22 cellular contexts compared by ENCODE assay signal in the genomic region with DNA sequence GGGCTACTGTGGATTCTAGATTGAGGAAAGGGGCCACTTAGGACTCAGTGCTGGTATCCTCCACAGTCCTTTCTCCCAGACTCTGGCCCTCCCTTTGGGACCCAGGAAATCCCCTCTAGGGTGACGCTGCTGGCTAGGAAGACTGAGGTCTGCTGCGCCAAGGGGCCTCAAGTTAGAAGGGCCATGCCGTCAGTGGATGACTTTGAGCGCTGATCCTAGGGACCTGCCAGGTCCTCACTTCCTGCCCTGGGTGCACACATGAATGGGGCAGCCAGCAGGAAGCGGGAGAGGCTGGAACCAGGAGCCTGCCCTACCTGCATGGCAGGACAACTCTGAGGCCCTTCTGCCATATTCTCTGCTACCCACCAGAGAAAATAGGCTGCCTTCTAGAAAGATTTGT.
DNase-seq lines count a peak whose midpoint lies in the region; ATAC-seq and TF ChIP-seq lines count a peak whose summit lies in the region.
"Had no signal": no experiment of that assay in that cellular context is flagged by ENCODE, and none has a peak within 500 bp of the region (broad histone marks: within the 10 kb centered on the region; RNA-seq: fewer than 3 reads in every experiment).

No MANE protein-coding gene starts in this region.

- POLR2A ChIA-PET in OCI-LY7 (lab: Charles Lee): interaction anchor here (2.0 to 2.1 kb wide), 2 partner anchors 8 to 13 kb away, joined by 8 to 9 read pairs; no protein-coding TSS in a partner anchor
- POLR2A ChIA-PET in activated CD4-positive, alpha-beta T cell treated with anti-CD3 and anti-CD28 coated beads, Interleukin-2, amount 10 ng/mL, durations not matched to agents 7 days and 5 days (lab: Charles Lee): no interaction called here

- no peak for TF ChIP-seq CTCF in KMS-11 (conservative IDR thresholded peaks at IDR 0.05; ENCODE audit: low read depth, low read length)
- TF ChIP-seq CTCF in OCI-LY7 (conservative IDR thresholded peaks at IDR 0.05; ENCODE audit: low read length): no peak
- no peak for TF ChIP-seq CTCF in spleen (IDR thresholded peaks at IDR 0.05 in 8 of 11, conservative IDR thresholded peaks at IDR 0.05 in 3 of 11)

- no peak overlapping the region for H3K4me3 ChIP-seq in BLaER1 treated with 17β-estradiol and CSF1 and Interleukin-3, amounts not matched to agents 10 nM and 100 nM
- H3K4me3 ChIP-seq in KMS-11 (IDR thresholded peaks at IDR 0.05; ENCODE audit: insufficient read depth, low read depth, low read length): no peak overlapping the region
- peak overlapping the region; percentile 46 for H3K4me3 ChIP-seq in OCI-LY7 (ENCODE audit: low read depth, low read length, poor library complexity, severe bottlenecking)
- no peak overlapping the region for H3K4me3 ChIP-seq in spleen
- H3K4me3 ChIP-seq: GM23338, K562 had no signal

- CTCF ChIA-PET in OCI-LY7 (lab: Charles Lee; ENCODE audit: unreplicated experiment): no interaction called here
- CTCF ChIA-PET in activated CD4-positive, alpha-beta T cell treated with anti-CD3 and anti-CD28 coated beads, Interleukin-2, amount 10 ng/mL, durations not matched to agents 7 days and 5 days (lab: Charles Lee): interaction anchor here (3.7 kb wide), 1 partner anchor 11 kb away, joined by 18 read pairs; no protein-coding TSS in a partner anchor

- H3K9me2 ChIP-seq in OCI-LY7 (ENCODE audit: insufficient read depth, low read length): no peaks in the 10 kb centered on the region

- 0 out of 22 replicates have a peak overlapping the region, but pooled peaks of 1 of the 11 experiments have one; percentile 9 for H3K9ac ChIP-seq in BLaER1 treated with 17β-estradiol and CSF1 and Interleukin-3, amounts not matched to agents 10 nM and 100 nM
- no peak overlapping the region for H3K9ac ChIP-seq in KMS-11

- H3K79me2 ChIP-seq in KMS-11 (ENCODE audit: insufficient read depth, low read depth): no peaks in the 10 kb centered on the region
- no peaks in the 10 kb centered on the region for H3K79me2 ChIP-seq in OCI-LY7 (ENCODE audit: insufficient read depth, low read depth, low read length)

- intact Hi-C loops in OCI-LY7 (cut with micrococcal nuclease; ENCODE audit: unreplicated experiment) (loop anchor here (5.0 to 10.0 kb wide), 3 partner anchors 219 to 368 kb away; partner anchors contain the start of genes COPRS and UTP6), spleen (cut with DNase I; ENCODE audit: low total_unique reads) (no loop called here)

- no peaks in the 10 kb centered on the region for H3K9me3 Mint-ChIP-seq in activated naive CD8-positive, alpha-beta T cell treated with anti-CD3 and anti-CD28 coated beads, Interleukin-2, amount 50 U/mL, for 24 hours
- H3K9me3 Mint-ChIP-seq in activated CD4-positive, alpha-beta T cell treated with anti-CD3 and anti-CD28 coated beads, Interleukin-2, amount 10 ng/mL, durations not matched to agents 7 days and 5 days: no peaks in the 10 kb centered on the region
- H3K9me3 Mint-ChIP-seq: CD8-positive, alpha-beta T cell; GM23338 had no signal

- peaks cover 0 to 54% (median 12%) of the 10 kb centered on the region in 11 experiments; a peak in 10 of 22 replicates for H4K20me1 ChIP-seq in BLaER1 treated with 17β-estradiol and CSF1 and Interleukin-3, amounts not matched to agents 10 nM and 100 nM
- H4K20me1 ChIP-seq in KMS-11 (ENCODE audit: insufficient read depth) (no peaks in the 10 kb centered on the region), OCI-LY7 (ENCODE audit: insufficient read depth, low read length) (no peaks in the 10 kb centered on the region)

- H3K4me1 ChIP-seq in BLaER1 treated with 17β-estradiol and CSF1 and Interleukin-3, amounts not matched to agents 10 nM and 100 nM: peaks cover 23 to 84% (median 75%) of the 10 kb centered on the region in 10 experiments
- peaks cover 39% of the 10 kb centered on the region for H3K4me1 ChIP-seq in KMS-11 (ENCODE audit: low read depth, poor library complexity, severe bottlenecking)
- peaks cover 81% of the 10 kb centered on the region for H3K4me1 ChIP-seq in OCI-LY7 (ENCODE audit: insufficient read depth, low read length, poor library complexity, severe bottlenecking)
- peaks cover 5 to 78% (median 48%) of the 10 kb centered on the region in 6 donors for H3K4me1 ChIP-seq in spleen

- no peaks in the 10 kb centered on the region for H3K27me3 ChIP-seq in BLaER1 treated with 17β-estradiol and CSF1 and Interleukin-3, amounts not matched to agents 10 nM and 100 nM
- H3K27me3 ChIP-seq in KMS-11 (ENCODE audit: insufficient read depth, low read depth) (no peaks in the 10 kb centered on the region), spleen (replicated peaks in 1 of 7) (no peaks in the 10 kb centered on the region)

- no peak overlapping the region for H3K4me3 Mint-ChIP-seq in activated naive CD8-positive, alpha-beta T cell treated with anti-CD3 and anti-CD28 coated beads, Interleukin-2, amount 50 U/mL, for 24 hours
- H3K4me3 Mint-ChIP-seq in activated CD4-positive, alpha-beta T cell treated with anti-CD3 and anti-CD28 coated beads, Interleukin-2, amount 10 ng/mL, durations not matched to agents 7 days and 5 days: no peak overlapping the region
- H3K4me3 Mint-ChIP-seq: CD8-positive, alpha-beta T cell; GM23338 had no signal

- H2AFZ ChIP-seq in KMS-11 (ENCODE audit: low read depth) (no peak overlapping the region), OCI-LY7 (ENCODE audit: low read length) (peak overlapping the region; percentile 33; the same call in 1 of the 2 replicates)
- H2AFZ ChIP-seq: GM23338 had no signal

- peaks cover 5% of the 10 kb centered on the region for H3K36me3 Mint-ChIP-seq in activated naive CD8-positive, alpha-beta T cell treated with anti-CD3 and anti-CD28 coated beads, Interleukin-2, amount 50 U/mL, for 24 hours (ENCODE audit: low read depth)
- H3K36me3 Mint-ChIP-seq in activated CD4-positive, alpha-beta T cell treated with anti-CD3 and anti-CD28 coated beads, Interleukin-2, amount 10 ng/mL, durations not matched to agents 7 days and 5 days (ENCODE audit: low read depth): peaks cover 8% of the 10 kb centered on the region

- no TSS peak for BruUV-seq in OCI-LY7 (replicated peaks; lab: Mats Ljungman, UMichigan)

- H3K4me1 Mint-ChIP-seq in activated naive CD8-positive, alpha-beta T cell treated with anti-CD3 and anti-CD28 coated beads, Interleukin-2, amount 50 U/mL, for 24 hours: peaks cover 25% of the 10 kb centered on the region
- peaks cover 10% of the 10 kb centered on the region for H3K4me1 Mint-ChIP-seq in activated CD4-positive, alpha-beta T cell treated with anti-CD3 and anti-CD28 coated beads, Interleukin-2, amount 10 ng/mL, durations not matched to agents 7 days and 5 days

- peak overlapping the region in 9 of 11 experiments; percentile 60 to 89 (median 81); a peak in 17 of 22 replicates for H3K4me2 ChIP-seq in BLaER1 treated with 17β-estradiol and CSF1 and Interleukin-3, amounts not matched to agents 10 nM and 100 nM
- H3K4me2 ChIP-seq in KMS-11: peak overlapping the region; percentile 33; the same call in 1 of the 2 replicates
- peak overlapping the region; percentile 83 for H3K4me2 ChIP-seq in OCI-LY7 (ENCODE audit: low read length)
- H3K4me2 ChIP-seq: GM23338 had no signal

- no peak overlapping the region for H3K27ac ChIP-seq in BLaER1 treated with 17β-estradiol and CSF1 and Interleukin-3, amounts not matched to agents 10 nM and 100 nM
- H3K27ac ChIP-seq in KMS-11: no peak overlapping the region
- peak overlapping the region; percentile 83 for H3K27ac ChIP-seq in OCI-LY7 (ENCODE audit: low read depth, low read length, poor library complexity, severe bottlenecking)
- peak overlapping the region in 5 of 8 donors; percentile 51 to 82 (median 70) for H3K27ac ChIP-seq in spleen
- H3K27ac ChIP-seq: HL-60 had no signal

- 82 to 90% (median 87%) methylated on average over 4 to 5 of the region's 5 CpGs for whole genome bisulfite sequencing in spleen, 5 donors

- DNase-seq in OCI-LY7 (ENCODE audit: low spot score) (no peak), spleen (no peak), T-helper 1 cell (no peak)
- DNase-seq in activated naive CD8-positive, alpha-beta T cell treated with anti-CD3 and anti-CD28 coated beads, Interleukin-2, amount 50 U/mL, for 24 hours: no peak
- no peak for DNase-seq in activated CD4-positive, alpha-beta T cell treated with anti-CD3 and anti-CD28 coated beads, Interleukin-2, amount 10 ng/mL, durations not matched to agents 7 days and 5 days
- DNase-seq: C1 segment of cervical spinal cord; CD8-positive, alpha-beta T cell; HCEC 1CT; MV-4-11; NCI-H1105 treated with DMSO at 0.1 percent for 48 hours; NCI-H1694; NCI-H524; PC-3; Right ventricle myocardium superior; SW 1271; T-helper 2 cell had no signal

- no peak for ATAC-seq in activated naive CD8-positive, alpha-beta T cell treated with anti-CD3 and anti-CD28 coated beads, Interleukin-2, amount 50 U/mL, for 24 hours
- ATAC-seq: HepG2, K562, PC-3 had no signal

- H3K27me3 Mint-ChIP-seq in activated naive CD8-positive, alpha-beta T cell treated with anti-CD3 and anti-CD28 coated beads, Interleukin-2, amount 50 U/mL, for 24 hours: no peaks in the 10 kb centered on the region
- H3K27me3 Mint-ChIP-seq in activated CD4-positive, alpha-beta T cell treated with anti-CD3 and anti-CD28 coated beads, Interleukin-2, amount 10 ng/mL, durations not matched to agents 7 days and 5 days: no peaks in the 10 kb centered on the region

- H3K9me3 ChIP-seq in BLaER1 treated with 17β-estradiol and CSF1 and Interleukin-3, amounts not matched to agents 10 nM and 100 nM (replicated peaks in 1 of 11): no peaks in the 10 kb centered on the region
- no peaks in the 10 kb centered on the region for H3K9me3 ChIP-seq in OCI-LY7 (ENCODE audit: low read length)
- H3K9me3 ChIP-seq in spleen: no peaks in the 10 kb centered on the region

- TF ChIP-seq POLR2A in spleen (IDR thresholded peaks at IDR 0.05): no peak

- peaks cover 4 to 15% (median 12%) of the 10 kb centered on the region in 11 experiments; a peak in 16 of 22 replicates for H3K36me3 ChIP-seq in BLaER1 treated with 17β-estradiol and CSF1 and Interleukin-3, amounts not matched to agents 10 nM and 100 nM
- H3K36me3 ChIP-seq in KMS-11 (ENCODE audit: insufficient read depth) (no peaks in the 10 kb centered on the region), OCI-LY7 (ENCODE audit: insufficient read depth, low read length) (no peaks in the 10 kb centered on the region), spleen (peaks cover 0 to 22% (median 13%) of the 10 kb centered on the region in 6 donors)

- no peak overlapping the region for H3K27ac Mint-ChIP-seq in activated naive CD8-positive, alpha-beta T cell treated with anti-CD3 and anti-CD28 coated beads, Interleukin-2, amount 50 U/mL, for 24 hours
- no peak overlapping the region for H3K27ac Mint-ChIP-seq in activated CD4-positive, alpha-beta T cell treated with anti-CD3 and anti-CD28 coated beads, Interleukin-2, amount 10 ng/mL, durations not matched to agents 7 days and 5 days
- H3K27ac Mint-ChIP-seq: GM23338 had no signal

Comparison
In these comparisons a context has a peak if more than half of its experiments do, and no peak if none do; other contexts are left out.
1. H3K27ac ChIP-seq: peak in OCI-LY7 (single experiment) and spleen (5 of 8); none in BLaER1 treated with 17β-estradiol and CSF1 and Interleukin-3, amounts not matched to agents 10 nM and 100 nM (0 of 11) and KMS-11 (single experiment).
2. H3K4me2 ChIP-seq: peak in every context shown above with its lines; median percentile 83 in OCI-LY7; 81 in BLaER1 treated with 17β-estradiol and CSF1 and Interleukin-3, amounts not matched to agents 10 nM and 100 nM; 33 in KMS-11.